ENCODE assay signal across 11 cellular contexts in genomic region chr4:1001561-1002130, GRCh38. TPM values are rescaled to one million over a fixed set of nuclear protein-coding genes. Genes with fewer than 3 reads are reported as not detected.
"Had no signal": no experiment of that assay in that cellular context is flagged by ENCODE, and none has a peak within 500 bp of the region (broad histone marks: within the 10 kb centered on the region; RNA-seq: fewer than 3 reads in every experiment).

No MANE protein-coding gene starts in this region.

- H3K27ac Mint-ChIP-seq: activated CD4-positive, alpha-beta memory T cell treated with anti-CD3 and anti-CD28 coated beads for 36 hours; activated CD8-positive, alpha-beta memory T cell treated with anti-CD3 and anti-CD28 coated beads, Interleukin-2, amount 10 ng/mL, durations not matched to agents 7 days and 5 days; activated naive CD4-positive, alpha-beta T cell treated with anti-CD3 and anti-CD28 coated beads, Interleukin-2, amount 10 ng/mL, durations not matched to agents 7 days and 5 days; activated T-cell treated with anti-CD3 and anti-CD28 coated beads, Interleukin-2, amount 50 U/mL, for 24 hours; endodermal cell; stimulated activated naive CD8-positive, alpha-beta T cell treated with anti-CD3 and anti-CD28 coated beads, Interleukin-15, Interleukin-2, amounts not matched to agents 100 ng/mL and 50 ng/mL, for 24 hours; type B pancreatic cell had no signal

- H3K36me3 Mint-ChIP-seq: activated CD4-positive, alpha-beta memory T cell treated with anti-CD3 and anti-CD28 coated beads for 36 hours; activated CD8-positive, alpha-beta memory T cell treated with anti-CD3 and anti-CD28 coated beads, Interleukin-2, amount 10 ng/mL, durations not matched to agents 7 days and 5 days; activated naive CD4-positive, alpha-beta T cell treated with anti-CD3 and anti-CD28 coated beads, Interleukin-2, amount 10 ng/mL, durations not matched to agents 7 days and 5 days; type B pancreatic cell had no signal

- DNase-seq: activated CD4-positive, alpha-beta memory T cell treated with anti-CD3 and anti-CD28 coated beads for 36 hours; activated CD8-positive, alpha-beta memory T cell treated with anti-CD3 and anti-CD28 coated beads, Interleukin-2, amount 10 ng/mL, durations not matched to agents 7 days and 5 days; activated naive CD4-positive, alpha-beta T cell treated with anti-CD3 and anti-CD28 coated beads, Interleukin-2, amount 10 ng/mL, durations not matched to agents 7 days and 5 days; activated T-cell treated with anti-CD3 and anti-CD28 coated beads, Interleukin-2, amount 50 U/mL, for 24 hours; midbrain; T1000 had no signal

- H3K4me3 Mint-ChIP-seq: activated CD4-positive, alpha-beta memory T cell treated with anti-CD3 and anti-CD28 coated beads for 36 hours; activated CD8-positive, alpha-beta memory T cell treated with anti-CD3 and anti-CD28 coated beads, Interleukin-2, amount 10 ng/mL, durations not matched to agents 7 days and 5 days; activated naive CD4-positive, alpha-beta T cell treated with anti-CD3 and anti-CD28 coated beads, Interleukin-2, amount 10 ng/mL, durations not matched to agents 7 days and 5 days; activated T-cell treated with anti-CD3 and anti-CD28 coated beads, Interleukin-2, amount 50 U/mL, for 24 hours; endodermal cell; stimulated activated naive CD8-positive, alpha-beta T cell treated with anti-CD3 and anti-CD28 coated beads, Interleukin-15, Interleukin-2, amounts not matched to agents 100 ng/mL and 50 ng/mL, for 24 hours had no signal

- H3K4me3 ChIP-seq: gastrocnemius medialis had no signal

- H3K9me3 ChIP-seq: gastrocnemius medialis, suprapubic skin had no signal

- ATAC-seq: activated CD8-positive, alpha-beta memory T cell treated with anti-CD3 and anti-CD28 coated beads, Interleukin-2, amount 10 ng/mL, durations not matched to agents 7 days and 5 days; gastrocnemius medialis had no signal

- H3K27ac ChIP-seq: gastrocnemius medialis, suprapubic skin had no signal

- H3K36me3 ChIP-seq: gastrocnemius medialis, suprapubic skin had no signal

- H3K9me3 Mint-ChIP-seq: activated CD4-positive, alpha-beta memory T cell treated with anti-CD3 and anti-CD28 coated beads for 36 hours; activated naive CD4-positive, alpha-beta T cell treated with anti-CD3 and anti-CD28 coated beads, Interleukin-2, amount 10 ng/mL, durations not matched to agents 7 days and 5 days; activated T-cell treated with anti-CD3 and anti-CD28 coated beads, Interleukin-2, amount 50 U/mL, for 24 hours; stimulated activated naive CD8-positive, alpha-beta T cell treated with anti-CD3 and anti-CD28 coated beads, Interleukin-15, Interleukin-2, amounts not matched to agents 100 ng/mL and 50 ng/mL, for 24 hours; type B pancreatic cell had no signal

RNA-seq across cellular contexts. Expression of gene SLC26A1, which starts 8.4 kb away (rescaled TPM):
- total RNA-seq: activated CD4-positive, alpha-beta memory T cell treated with anti-CD3 and anti-CD28 coated beads for 36 hours; activated CD8-positive, alpha-beta memory T cell treated with anti-CD3 and anti-CD28 coated beads, Interleukin-2, amount 10 ng/mL, durations not matched to agents 7 days and 5 days had no signal
